Comparison of ENCODE assay signal across 7 cellular contexts in genomic region chr5:75114295-75114694, GRCh38.
DNase-seq lines count a peak whose midpoint lies in the region; FAIRE-seq lines count a peak whose summit lies in the region.
"Not testable (repeated sequence)": the region's sequence is repeated elsewhere in the genome, so short reads cannot be mapped to it uniquely, and the experiment has no call there.

No MANE protein-coding gene starts in this region.

- H3K36me3 ChIP-seq in small intestine (ENCODE audit: control insufficient read depth in 2 of 2, insufficient read depth in 2 of 2, low read length in 2 of 2): not testable (repeated sequence)

- H3K27me3 ChIP-seq in small intestine (ENCODE audit: control insufficient read depth in 2 of 2, insufficient read depth in 2 of 2, low read length in 2 of 2): not testable (repeated sequence)

- not testable (repeated sequence) for FAIRE-seq in small intestine (lab: Jason Lieb, UNC)

- DNase-seq in M059J (ENCODE audit: low read depth) (peak; percentile 25), RPMI7951 (ENCODE audit: low read depth) (peak; percentile 56), UCSD-AML1 (lab: John Stamatoyannopoulos, UW; ENCODE audit: unreplicated experiment) (peak; percentile 9), kidney tubule cell (ENCODE audit: low spot score) (peak; percentile 41), medulla oblongata (ENCODE audit: extremely low spot score) (peak; percentile 31), pons (ENCODE audit: low spot score) (peak; percentile 7), small intestine (peak; percentile 14)

- WGBS in small intestine, 3 donors: 60 to 75% (median 70%) methylated on average over 1 of the region's 1 CpG

- not testable (repeated sequence) for H3K4me1 ChIP-seq in small intestine (ENCODE audit: control insufficient read depth in 2 of 2, insufficient read depth in 1 of 2, low read depth in 1 of 2, low read length in 1 of 2)

- not testable (repeated sequence) for H3K27ac ChIP-seq in small intestine (ENCODE audit: low read depth in 1 of 2, low read length in 1 of 2)

- H3K4me3 ChIP-seq in small intestine (ENCODE audit: low read depth in 1 of 2, low read length in 2 of 2): not testable (repeated sequence)

- H3K9me3 ChIP-seq in small intestine (ENCODE audit: control insufficient read depth, low read depth): not testable (repeated sequence)
